Comparison of ENCODE assay signal across 9 cellular contexts in the genomic region with DNA sequence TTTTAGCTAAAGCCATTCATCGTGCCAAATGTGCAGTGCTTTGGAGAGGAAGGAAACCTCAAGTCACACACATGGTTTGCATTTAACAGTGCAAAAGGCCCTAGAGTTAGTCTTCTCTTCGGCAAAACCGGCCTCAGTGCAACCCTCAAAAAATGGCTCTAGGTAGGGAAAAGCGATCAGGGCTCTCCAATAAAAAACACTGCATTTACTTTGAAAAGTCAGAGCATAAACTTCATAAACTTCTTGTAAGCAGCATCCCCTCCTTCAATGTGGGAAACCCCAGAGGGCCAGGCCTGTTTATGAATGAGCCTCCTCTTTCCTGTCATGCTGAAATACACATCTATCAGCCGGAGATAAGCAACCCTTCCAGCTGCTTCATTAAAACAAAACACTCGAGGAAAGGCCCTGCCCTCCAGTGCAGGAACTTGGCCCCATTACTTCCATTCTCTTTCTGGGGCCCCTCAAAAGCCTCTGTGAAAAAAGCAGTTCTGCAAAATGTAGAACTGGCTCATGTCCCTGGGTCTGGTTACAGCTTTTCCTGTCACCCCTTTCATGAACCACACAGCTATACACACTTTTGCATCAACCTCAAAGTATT.
A peak's percentile ranks its signal among the peaks of the same experiment; 100 is the strongest.
DNase-seq lines count a peak whose midpoint lies in the region; ATAC-seq and TF ChIP-seq lines count a peak whose summit lies in the region.
"Had no signal": no experiment of that assay in that cellular context is flagged by ENCODE, and none has a peak within 500 bp of the region (broad histone marks: within the 10 kb centered on the region; RNA-seq: fewer than 3 reads in every experiment).

No MANE protein-coding gene starts in this region.

- H3K9me3 ChIP-seq in subcutaneous abdominal adipose tissue (ENCODE audit: control insufficient read depth in 5 of 5, low read length in 5 of 5) = no peaks in the 10 kb centered on the region
- H3K9me3 ChIP-seq in HAP-1 = no peaks in the 10 kb centered on the region

- H3K27me3 ChIP-seq in subcutaneous abdominal adipose tissue (ENCODE audit: control insufficient read depth in 5 of 5, insufficient read depth in 4 of 5, low read length in 5 of 5) (no peaks in the 10 kb centered on the region), HAP-1 (ENCODE audit: low read depth) (no peaks in the 10 kb centered on the region)

- H3K4me1 Mint-ChIP-seq in activated CD4-positive, alpha-beta T cell treated with anti-CD3 and anti-CD28 coated beads, Interleukin-2, amount 10 ng/mL, durations not matched to agents 24 days and 14 days = peaks cover 44% of the 10 kb centered on the region
- H3K4me1 Mint-ChIP-seq in activated CD4-positive, alpha-beta memory T cell treated with anti-CD3 and anti-CD28 coated beads, Interleukin-2, amount 10 ng/mL, durations not matched to agents 7 days and 5 days = peaks cover 44% of the 10 kb centered on the region
- H3K4me1 Mint-ChIP-seq in chondrocyte (ENCODE audit: low read depth) = no peaks in the 10 kb centered on the region

- H3K36me3 ChIP-seq in subcutaneous abdominal adipose tissue (ENCODE audit: control insufficient read depth in 5 of 5, insufficient read depth in 5 of 5, low read length in 5 of 5) (peaks cover 13 to 20% (median 16%) of the 10 kb centered on the region in 5 donors), HAP-1 (replicated peaks) (no peaks in the 10 kb centered on the region)

- H3K36me3 Mint-ChIP-seq in activated CD4-positive, alpha-beta T cell treated with anti-CD3 and anti-CD28 coated beads, Interleukin-2, amount 10 ng/mL, durations not matched to agents 24 days and 14 days (ENCODE audit: low read depth) = peaks cover 19% of the 10 kb centered on the region
- H3K36me3 Mint-ChIP-seq in activated CD4-positive, alpha-beta memory T cell treated with anti-CD3 and anti-CD28 coated beads, Interleukin-2, amount 10 ng/mL, durations not matched to agents 7 days and 5 days (ENCODE audit: low read depth) = peaks cover 72% of the 10 kb centered on the region
- H3K36me3 Mint-ChIP-seq in chondrocyte (ENCODE audit: low read depth) = no peaks in the 10 kb centered on the region

- CTCF ChIA-PET in activated CD4-positive, alpha-beta memory T cell treated with anti-CD3 and anti-CD28 coated beads, Interleukin-2, amount 10 ng/mL, durations not matched to agents 7 days and 5 days (lab: Charles Lee) = interaction anchor here (0.5 to 1.4 kb wide), 5 partner anchors 12 to 190 kb away, joined by 3 to 4 read pairs (median 3); no protein-coding TSS in a partner anchor

- H3K9ac ChIP-seq in subcutaneous abdominal adipose tissue (ENCODE audit: low read length in 5 of 5) = no peak overlapping the region

- H3K27ac Mint-ChIP-seq in activated CD4-positive, alpha-beta T cell treated with anti-CD3 and anti-CD28 coated beads, Interleukin-2, amount 10 ng/mL, durations not matched to agents 24 days and 14 days = peak overlapping the region; percentile 89
- H3K27ac Mint-ChIP-seq in activated CD4-positive, alpha-beta memory T cell treated with anti-CD3 and anti-CD28 coated beads, Interleukin-2, amount 10 ng/mL, durations not matched to agents 7 days and 5 days = peak overlapping the region; percentile 85
- H3K27ac Mint-ChIP-seq in chondrocyte (ENCODE audit: unreplicated experiment) = no peak overlapping the region

- peaks cover 6% of the 10 kb centered on the region for H3K9me3 Mint-ChIP-seq in activated CD4-positive, alpha-beta T cell treated with anti-CD3 and anti-CD28 coated beads, Interleukin-2, amount 10 ng/mL, durations not matched to agents 24 days and 14 days
- H3K9me3 Mint-ChIP-seq in activated CD4-positive, alpha-beta memory T cell treated with anti-CD3 and anti-CD28 coated beads, Interleukin-2, amount 10 ng/mL, durations not matched to agents 7 days and 5 days = peaks cover 2% of the 10 kb centered on the region
- no peaks in the 10 kb centered on the region for H3K9me3 Mint-ChIP-seq in chondrocyte (ENCODE audit: low read depth)

- intact Hi-C loops in activated CD4-positive, alpha-beta T cell treated with anti-CD3 and anti-CD28 coated beads, Interleukin-2, amount 10 ng/mL, durations not matched to agents 24 days and 14 days (cut with micrococcal nuclease) = no loop called here
- intact Hi-C loops in left cardiac atrium (cut with DNase I) = no loop called here

- no peaks in the 10 kb centered on the region for H3K27me3 Mint-ChIP-seq in activated CD4-positive, alpha-beta T cell treated with anti-CD3 and anti-CD28 coated beads, Interleukin-2, amount 10 ng/mL, durations not matched to agents 24 days and 14 days
- H3K27me3 Mint-ChIP-seq in activated CD4-positive, alpha-beta memory T cell treated with anti-CD3 and anti-CD28 coated beads, Interleukin-2, amount 10 ng/mL, durations not matched to agents 7 days and 5 days = no peaks in the 10 kb centered on the region
- no peaks in the 10 kb centered on the region for H3K27me3 Mint-ChIP-seq in chondrocyte (ENCODE audit: low read depth)

- peak; percentile 77 for DNase-seq in activated CD4-positive, alpha-beta T cell treated with anti-CD3 and anti-CD28 coated beads, Interleukin-2, amount 10 ng/mL, durations not matched to agents 24 days and 14 days
- no peak for DNase-seq in activated CD4-positive, alpha-beta T cell treated with anti-CD3 and anti-CD28 coated beads, Interleukin-2, amount 50 U/mL, for 1 hour
- DNase-seq in activated CD4-positive, alpha-beta memory T cell treated with anti-CD3 and anti-CD28 coated beads, Interleukin-2, amount 10 ng/mL, durations not matched to agents 7 days and 5 days = peak; percentile 20
- no peak for DNase-seq in left cardiac atrium
- no peak for DNase-seq in NCI-H2227 (lab: John Stamatoyannopoulos, UW; ENCODE audit: unreplicated experiment)
- DNase-seq in HAP-1 (ENCODE audit: low spot score in 2 of 2) = no peak
- no peak for DNase-seq in chondrocyte (ENCODE audit: low spot score)
- DNase-seq: hippocampal formation had no signal

- H3K4me3 ChIP-seq in subcutaneous abdominal adipose tissue (ENCODE audit: low read depth in 1 of 5, low read length in 5 of 5) = no peak overlapping the region
- H3K4me3 ChIP-seq in HAP-1 = no peak overlapping the region

- peak overlapping the region; percentile 59 for H3K4me3 Mint-ChIP-seq in activated CD4-positive, alpha-beta T cell treated with anti-CD3 and anti-CD28 coated beads, Interleukin-2, amount 10 ng/mL, durations not matched to agents 24 days and 14 days
- no peak overlapping the region for H3K4me3 Mint-ChIP-seq in activated CD4-positive, alpha-beta memory T cell treated with anti-CD3 and anti-CD28 coated beads, Interleukin-2, amount 10 ng/mL, durations not matched to agents 7 days and 5 days
- H3K4me3 Mint-ChIP-seq in chondrocyte (ENCODE audit: unreplicated experiment) = no peak overlapping the region

- TF ChIP-seq CTCF in chondrocyte (IDR thresholded peaks at IDR 0.05) = no peak

- peaks cover 10 to 68% (median 59%) of the 10 kb centered on the region in 5 donors for H3K4me1 ChIP-seq in subcutaneous abdominal adipose tissue (ENCODE audit: control insufficient read depth in 5 of 5, insufficient read depth in 5 of 5, low read length in 5 of 5)
- H3K4me1 ChIP-seq in HAP-1 = peaks cover 3% of the 10 kb centered on the region; the same call in 1 of the 2 replicates

- in situ Hi-C loops in HAP-1 (cut with MboI; ENCODE audit: low sequenced_read_pairs) = no loop called here

- peak; percentile 39 to 56 for ATAC-seq in left cardiac atrium

- POLR2A ChIA-PET in activated CD4-positive, alpha-beta memory T cell treated with anti-CD3 and anti-CD28 coated beads, Interleukin-2, amount 10 ng/mL, durations not matched to agents 7 days and 5 days (lab: Charles Lee) = interaction anchor here (0.7 to 2.4 kb wide), 3 partner anchors 68 to 125 kb away, joined by 3 to 8 read pairs (median 3); no protein-coding TSS in a partner anchor

- H3K27ac ChIP-seq in subcutaneous abdominal adipose tissue (ENCODE audit: low read depth, low read length) = peak overlapping the region; percentile 94

Comparison
In these comparisons a context has a peak if more than half of its experiments do, and no peak if none do; other contexts are left out.
1. DNase-seq: peak in activated CD4-positive, alpha-beta T cell treated with anti-CD3 and anti-CD28 coated beads, Interleukin-2, amount 10 ng/mL, durations not matched to agents 24 days and 14 days (single experiment) and activated CD4-positive, alpha-beta memory T cell treated with anti-CD3 and anti-CD28 coated beads, Interleukin-2, amount 10 ng/mL, durations not matched to agents 7 days and 5 days (single experiment); none in activated CD4-positive, alpha-beta T cell treated with anti-CD3 and anti-CD28 coated beads, Interleukin-2, amount 50 U/mL, for 1 hour (single experiment), left cardiac atrium (single experiment), NCI-H2227 (single experiment), HAP-1 (0 of 2) and chondrocyte (single experiment).